ENCODE assay signal across 11 cellular contexts in genomic region chr14:68307769-68308168, GRCh38.
DNase-seq lines count a peak whose midpoint lies in the region; TF ChIP-seq lines count a peak whose summit lies in the region.
"Had no signal": no experiment of that assay in that cellular context is flagged by ENCODE, and none has a peak within 500 bp of the region (broad histone marks: within the 10 kb centered on the region; RNA-seq: fewer than 3 reads in every experiment).

No MANE protein-coding gene starts in this region.

- no peak overlapping the region for H2AFZ ChIP-seq in hepatocyte
- peak overlapping the region; percentile 57 for H2AFZ ChIP-seq in smooth muscle cell (ENCODE audit: low read depth)

- H3K9me3 ChIP-seq in hepatocyte (ENCODE audit: low read depth) (no peaks in the 10 kb centered on the region), smooth muscle cell (replicated peaks; ENCODE audit: low read depth) (no peaks in the 10 kb centered on the region)

- H3K4me2 ChIP-seq in hepatocyte (peak overlapping the region; percentile 57), smooth muscle cell (peak overlapping the region; percentile 41)

- H4K20me1 ChIP-seq in hepatocyte (ENCODE audit: insufficient read depth, poor library complexity, severe bottlenecking) (no peaks in the 10 kb centered on the region), smooth muscle cell (ENCODE audit: low read depth) (no peaks in the 10 kb centered on the region)

- H3K4me3 ChIP-seq in astrocyte of the spinal cord (ENCODE audit: low read depth, low read length) (no peak overlapping the region), hepatocyte (no peak overlapping the region), smooth muscle cell (no peak overlapping the region)

- 39% methylated on average over 4 of the region's 4 CpGs for WGBS in hepatocyte (ENCODE audit: low lambda C conversion rate, missing lambda C conversion rate)
- WGBS in smooth muscle cell (ENCODE audit: low lambda C conversion rate): 47% methylated on average over 4 of the region's 4 CpGs

- no peak overlapping the region for H3K9ac ChIP-seq in smooth muscle cell (ENCODE audit: low read depth)

- H3K27me3 ChIP-seq in hepatocyte (no peaks in the 10 kb centered on the region), smooth muscle cell (ENCODE audit: low read depth) (no peaks in the 10 kb centered on the region)

- peaks cover 9% of the 10 kb centered on the region for H3F3A ChIP-seq in smooth muscle cell (ENCODE audit: low read depth)

- DNase-seq in GM03348 (ENCODE audit: low spot score): peak; percentile 46
- peak; percentile 9 for DNase-seq in astrocyte of the spinal cord (ENCODE audit: low read depth, low spot score)
- DNase-seq in hepatocyte (ENCODE audit: low spot score): peak; percentile 38
- no peak for DNase-seq in smooth muscle cell (lab: John Stamatoyannopoulos, UW; ENCODE audit: unreplicated experiment)
- DNase-seq in stimulated activated CD4-positive, alpha-beta T cell treated with anti-CD3 and anti-CD28 coated beads, Interleukin-2, amount 100 ng/mL, for 24 hours: no peak
- no peak for DNase-seq in LoVo (ENCODE audit: low spot score)
- no peak for DNase-seq in erythroblast (lab: John Stamatoyannopoulos, UW)
- DNase-seq in NOMO-1 treated with dmso at 0.1 percent for 144 hours (lab: John Stamatoyannopoulos, UW; ENCODE audit: unreplicated experiment): no peak
- DNase-seq: DND-41, NCI-H2171, occipital lobe had no signal

- in situ Hi-C loops in astrocyte of the spinal cord (cut with HindIII; ENCODE audit: low sequenced_read_pairs): no loop called here

- no peaks in the 10 kb centered on the region for H3K36me3 ChIP-seq in hepatocyte (replicated peaks; ENCODE audit: insufficient read depth, low read depth)
- H3K36me3 ChIP-seq in smooth muscle cell (ENCODE audit: low read depth): no peaks in the 10 kb centered on the region

- H3K27ac ChIP-seq in hepatocyte: peak overlapping the region; percentile 87
- peak overlapping the region; percentile 64 for H3K27ac ChIP-seq in smooth muscle cell (ENCODE audit: low read depth)

- H3K79me2 ChIP-seq in hepatocyte (no peaks in the 10 kb centered on the region), smooth muscle cell (ENCODE audit: low read depth) (no peaks in the 10 kb centered on the region)

- TF ChIP-seq CTCF in astrocyte of the spinal cord (IDR thresholded peaks at IDR 0.05; ENCODE audit: low read depth, low read length) (no peak), hepatocyte (IDR thresholded peaks at IDR 0.05; ENCODE audit: poor library complexity) (no peak), smooth muscle cell (IDR thresholded peaks at IDR 0.05; ENCODE audit: borderline replicate concordance, insufficient read depth, poor library complexity, severe bottlenecking) (no peak)

- TF ChIP-seq POLR2A in erythroblast (IDR thresholded peaks at IDR 0.05; ENCODE audit: low read length): no peak

- H3K4me1 ChIP-seq in hepatocyte (ENCODE audit: insufficient read depth): peaks cover 33% of the 10 kb centered on the region
- peaks cover 24% of the 10 kb centered on the region for H3K4me1 ChIP-seq in smooth muscle cell (ENCODE audit: low read depth)

- no peaks in the 10 kb centered on the region for H3K9me2 ChIP-seq in hepatocyte (replicated peaks; ENCODE audit: insufficient read depth)

Comparison
In these comparisons a context has a peak if more than half of its experiments do, and no peak if none do; other contexts are left out.
1. DNase-seq: peak in GM03348 (single experiment), astrocyte of the spinal cord (single experiment) and hepatocyte (single experiment); none in smooth muscle cell (single experiment), stimulated activated CD4-positive, alpha-beta T cell treated with anti-CD3 and anti-CD28 coated beads, Interleukin-2, amount 100 ng/mL, for 24 hours (0 of 2), LoVo (single experiment), erythroblast (0 of 2) and NOMO-1 treated with dmso at 0.1 percent for 144 hours (single experiment).